Comparison of ENCODE assay signal across 8 cellular contexts in genomic region chr6:108848116-108848868, GRCh38.
DNase-seq lines count a peak whose midpoint lies in the region; ATAC-seq lines count a peak whose summit lies in the region.

TSS of gene ARMC2 (plus strand) at chr6:108848422. CDS start at chr6:108854268, 5,846 bp downstream.

- no peaks in the 10 kb centered on the region for H3K27me3 ChIP-seq in layer of hippocampus (ENCODE audit: control insufficient read depth, insufficient read depth, low read length)

- ATAC-seq in GM19043 (IDR thresholded peaks at IDR 0.05; ENCODE audit: low read depth, unreplicated experiment), result peak; percentile 92
- ATAC-seq in HG03378 (IDR thresholded peaks at IDR 0.05; ENCODE audit: unreplicated experiment), result peak; percentile 86

- DNase-seq in AG20443 (ENCODE audit: low spot score) (peak; percentile 99), NCI-H510A (lab: John Stamatoyannopoulos, UW) (peak; percentile 37)
- DNase-seq in activated CD4-positive, alpha-beta T cell treated with anti-CD3 and anti-CD28 coated beads for 4 hours, result peak; percentile 78 to 80
- peak; percentile 72 to 83 (median 78) for DNase-seq in stimulated activated CD4-positive, alpha-beta T cell treated with anti-CD3 and anti-CD28 coated beads, Interleukin-1b, Interleukin-23, amount 100 ng/mL, for 24 hours (ENCODE audit: low read depth in 4 of 4, low spot score in 1 of 4)

- H3K27ac ChIP-seq in cingulate gyrus (ENCODE audit: low read depth, low read length) (peak within 1 kb of the TSS; percentile 81), layer of hippocampus (ENCODE audit: low read depth, low read length) (peak within 1 kb of the TSS; percentile 84)

Comparison
In these comparisons a context has a peak if more than half of its experiments do, and no peak if none do; other contexts are left out.
1. Peak in every context shown above with its lines: DNase-seq, ATAC-seq and H3K27ac ChIP-seq.
2. DNase-seq: peak in every context shown above with its lines; median percentile 99 in AG20443; 79 in activated CD4-positive, alpha-beta T cell treated with anti-CD3 and anti-CD28 coated beads for 4 hours; 78 in stimulated activated CD4-positive, alpha-beta T cell treated with anti-CD3 and anti-CD28 coated beads, Interleukin-1b, Interleukin-23, amount 100 ng/mL, for 24 hours; 37 in NCI-H510A.